Comparison of ENCODE assay signal across 16 cellular contexts in the genomic region with DNA sequence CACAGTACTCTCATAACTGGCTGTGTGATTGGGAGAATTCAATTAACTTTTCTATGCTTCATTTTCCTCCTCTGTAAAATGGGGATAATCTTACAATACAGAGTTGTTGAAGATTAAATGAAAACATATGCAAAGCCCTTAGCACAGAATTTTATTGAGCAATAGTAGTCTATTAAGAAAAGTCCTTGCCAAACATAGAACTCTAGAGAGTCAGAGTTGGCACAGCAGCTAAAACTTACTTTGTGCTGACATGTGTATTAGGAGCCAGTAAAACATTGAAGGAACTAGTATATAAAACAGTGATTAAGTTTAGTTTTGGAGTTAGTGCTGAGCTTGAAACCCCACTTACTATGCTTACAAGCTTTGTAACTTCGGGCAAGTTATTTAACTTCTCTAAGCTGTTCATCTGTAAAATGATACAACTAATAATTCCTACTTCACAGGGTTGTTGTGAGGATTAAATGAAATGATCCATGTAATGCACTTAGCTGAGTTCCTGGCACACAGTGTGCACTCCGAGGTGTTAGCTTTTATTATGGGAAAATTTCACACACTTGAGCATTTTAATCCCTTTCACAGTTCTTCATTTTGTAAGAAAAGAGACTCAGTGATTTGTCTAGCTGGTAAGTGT. TPM values are rescaled to one million over a fixed set of nuclear protein-coding genes. Genes with fewer than 3 reads are reported as not detected.
A peak's percentile ranks its signal among the peaks of the same experiment; 100 is the strongest.
DNase-seq lines count a peak whose midpoint lies in the region; ATAC-seq and TF ChIP-seq lines count a peak whose summit lies in the region.
"Had no signal": no experiment of that assay in that cellular context is flagged by ENCODE, and none has a peak within 500 bp of the region (broad histone marks: within the 10 kb centered on the region; RNA-seq: fewer than 3 reads in every experiment).

No MANE protein-coding gene starts in this region.

- ATAC-seq in Right ventricle myocardium superior (ENCODE audit: poor library complexity), result peak; percentile 68
- ATAC-seq in heart left ventricle, result no peak
- ATAC-seq: GM12878, HCT116 had no signal

- no peak for TF ChIP-seq POLR2A in heart left ventricle (IDR thresholded peaks at IDR 0.05)

- no peak overlapping the region for H3K27ac ChIP-seq in heart left ventricle
- H3K27ac ChIP-seq in subcutaneous abdominal adipose tissue (ENCODE audit: low read depth, low read length), result peak overlapping the region; percentile 2
- H3K27ac ChIP-seq: C4-2B had no signal

- H3K27me3 ChIP-seq in heart left ventricle (no peaks in the 10 kb centered on the region), subcutaneous abdominal adipose tissue (ENCODE audit: control insufficient read depth in 5 of 5, insufficient read depth in 4 of 5, low read length in 5 of 5) (no peaks in the 10 kb centered on the region)
- H3K27me3 ChIP-seq: BE2C had no signal

- peak overlapping the region in 1 of 5 donors; percentile 12 for H3K9ac ChIP-seq in subcutaneous abdominal adipose tissue (ENCODE audit: low read length in 5 of 5)

- H3K27ac Mint-ChIP-seq in activated naive CD4-positive, alpha-beta T cell treated with anti-CD3 and anti-CD28 coated beads, Interleukin-2, amount 10 ng/mL, durations not matched to agents 7 days and 5 days, result no peak overlapping the region
- H3K27ac Mint-ChIP-seq: CD4-positive, alpha-beta memory T cell had no signal

- intact Hi-C loops in Right ventricle myocardium superior (cut with DNase I), result no loop called here
- intact Hi-C loops in heart left ventricle (cut with DNase I), result no loop called here

- no peaks in the 10 kb centered on the region for H3K36me3 Mint-ChIP-seq in activated naive CD4-positive, alpha-beta T cell treated with anti-CD3 and anti-CD28 coated beads, Interleukin-2, amount 10 ng/mL, durations not matched to agents 7 days and 5 days
- H3K36me3 Mint-ChIP-seq: CD4-positive, alpha-beta memory T cell had no signal

- WGBS in heart left ventricle, 4 donors, result 46 to 64% (median 52%) methylated on average over 2 of the region's 2 CpGs

- H3K4me3 ChIP-seq in heart left ventricle, result no peak overlapping the region
- H3K4me3 ChIP-seq in fibroblast of mammary gland (ENCODE audit: control insufficient read depth, low read depth, low read length), result no peak overlapping the region
- no peak overlapping the region for H3K4me3 ChIP-seq in subcutaneous abdominal adipose tissue (ENCODE audit: low read depth in 1 of 5, low read length in 5 of 5)
- H3K4me3 ChIP-seq: GM12878 had no signal

- no peaks in the 10 kb centered on the region for H3K4me1 Mint-ChIP-seq in activated naive CD4-positive, alpha-beta T cell treated with anti-CD3 and anti-CD28 coated beads, Interleukin-2, amount 10 ng/mL, durations not matched to agents 7 days and 5 days
- H3K4me1 Mint-ChIP-seq: CD4-positive, alpha-beta memory T cell had no signal

- TF ChIP-seq CTCF in heart left ventricle (IDR thresholded peaks at IDR 0.05) (no peak), fibroblast of mammary gland (conservative IDR thresholded peaks at IDR 0.05; ENCODE audit: control insufficient read depth, insufficient read depth, low read depth, low read length) (no peak)

- H3K27me3 Mint-ChIP-seq in activated naive CD4-positive, alpha-beta T cell treated with anti-CD3 and anti-CD28 coated beads, Interleukin-2, amount 10 ng/mL, durations not matched to agents 7 days and 5 days, result no peaks in the 10 kb centered on the region

- H3K9me3 ChIP-seq in heart left ventricle (no peaks in the 10 kb centered on the region), subcutaneous abdominal adipose tissue (ENCODE audit: control insufficient read depth in 5 of 5, low read length in 5 of 5) (peaks cover 0 to 7% (median 0%) of the 10 kb centered on the region in 5 donors)
- H3K9me3 ChIP-seq: BE2C had no signal

- H3K36me3 ChIP-seq in heart left ventricle (no peaks in the 10 kb centered on the region), subcutaneous abdominal adipose tissue (ENCODE audit: control insufficient read depth in 5 of 5, insufficient read depth in 5 of 5, low read length in 5 of 5) (no peaks in the 10 kb centered on the region)
- H3K36me3 ChIP-seq: BE2C had no signal

- CTCF ChIA-PET in activated naive CD4-positive, alpha-beta T cell treated with anti-CD3 and anti-CD28 coated beads, Interleukin-2, amount 10 ng/mL, durations not matched to agents 7 days and 5 days (lab: Charles Lee), result no interaction called here

- H3K4me1 ChIP-seq in heart left ventricle, result no peaks in the 10 kb centered on the region
- peaks cover 0 to 21% (median 5%) of the 10 kb centered on the region in 5 donors for H3K4me1 ChIP-seq in subcutaneous abdominal adipose tissue (ENCODE audit: control insufficient read depth in 5 of 5, insufficient read depth in 5 of 5, low read length in 5 of 5)
- H3K4me1 ChIP-seq: BE2C had no signal

- no peaks in the 10 kb centered on the region for H3K9me3 Mint-ChIP-seq in activated naive CD4-positive, alpha-beta T cell treated with anti-CD3 and anti-CD28 coated beads, Interleukin-2, amount 10 ng/mL, durations not matched to agents 7 days and 5 days

- H3K4me3 Mint-ChIP-seq in activated naive CD4-positive, alpha-beta T cell treated with anti-CD3 and anti-CD28 coated beads, Interleukin-2, amount 10 ng/mL, durations not matched to agents 7 days and 5 days, result no peak overlapping the region
- H3K4me3 Mint-ChIP-seq: CD4-positive, alpha-beta memory T cell had no signal

- DNase-seq in Right ventricle myocardium superior (no peak), heart left ventricle (no peak), NCI-H524 treated with DMSO at 0.1 percent for 48 hours (lab: John Stamatoyannopoulos, UW) (peak; percentile 94), fibroblast of mammary gland (ENCODE audit: low read depth) (peak; percentile 31), SHP77 treated with DMSO at 0.1 percent for 48 hours (lab: John Stamatoyannopoulos, UW) (no peak)
- no peak for DNase-seq in activated naive CD4-positive, alpha-beta T cell treated with anti-CD3 and anti-CD28 coated beads, Interleukin-2, amount 10 ng/mL, durations not matched to agents 7 days and 5 days
- DNase-seq: BE2C; CD4-positive, alpha-beta memory T cell; DMS79 had no signal

RNA-seq across cellular contexts. Expression of a gene that starts 20.0 kb away (rescaled TPM):
- 0.81 TPM for total RNA-seq in Right ventricle myocardium superior
- total RNA-seq in heart left ventricle, result 1 to 10 TPM in 2 of 9 donors, under 1 TPM in 7; 0.09 to 1.4 (median 0.32) TPM
- under 1 TPM; 0.06 to 0.19 TPM for polyA plus RNA-seq in heart left ventricle
- total RNA-seq: G401, GM12878, HT-29 had no signal
- polyA plus RNA-seq: AG04450 had no signal

Comparison
In these comparisons a context has a peak if more than half of its experiments do, and no peak if none do; other contexts are left out.
1. DNase-seq: peak in NCI-H524 treated with DMSO at 0.1 percent for 48 hours (single experiment) and fibroblast of mammary gland (single experiment); none in Right ventricle myocardium superior (single experiment), heart left ventricle (0 of 5), activated naive CD4-positive, alpha-beta T cell treated with anti-CD3 and anti-CD28 coated beads, Interleukin-2, amount 10 ng/mL, durations not matched to agents 7 days and 5 days (single experiment) and SHP77 treated with DMSO at 0.1 percent for 48 hours (single experiment).